8 cellular contexts compared by ENCODE assay signal in the genomic region with DNA sequence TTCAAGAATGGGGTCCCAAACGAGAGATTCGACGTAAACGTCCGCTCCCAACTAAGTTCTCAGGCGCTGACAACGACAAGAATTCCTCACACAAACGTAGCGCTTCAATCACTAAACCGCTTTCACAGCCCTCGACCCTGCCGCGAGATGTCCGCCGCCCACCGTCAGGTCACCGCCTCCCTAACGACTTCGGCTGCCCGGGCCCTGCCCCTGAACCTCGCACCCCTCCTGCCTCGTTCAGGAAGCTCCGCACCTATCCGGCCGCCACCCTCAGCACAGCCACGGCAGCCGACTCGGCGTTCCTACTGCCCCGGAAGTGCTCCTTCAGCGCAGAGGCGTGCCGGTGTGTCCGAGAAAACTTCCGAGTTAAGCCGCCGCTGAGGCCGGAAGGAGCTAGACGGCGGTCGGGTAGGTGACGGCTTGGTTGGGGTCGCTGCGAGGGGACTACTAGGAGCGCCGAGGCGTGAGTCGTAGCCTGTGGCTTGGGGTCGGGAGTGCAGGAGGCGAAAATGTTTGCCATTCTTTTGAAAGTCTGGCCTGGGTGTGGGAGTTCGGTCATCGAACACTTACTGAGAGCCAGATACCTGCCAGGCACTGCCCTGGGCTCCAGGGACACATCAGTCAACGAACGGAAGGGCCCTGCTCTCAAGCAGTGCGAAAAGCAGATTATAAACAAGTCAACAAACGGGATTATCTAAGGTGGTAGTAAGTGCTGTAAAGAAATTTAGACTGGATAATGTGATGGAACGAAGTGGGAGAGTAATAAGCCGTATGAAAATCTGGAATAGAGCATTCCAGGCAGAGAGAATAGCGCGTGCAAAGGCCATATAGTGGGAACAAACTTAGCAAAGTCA. TPM values are rescaled to one million over a fixed set of nuclear protein-coding genes. Genes with fewer than 3 reads are reported as not detected.
A peak's percentile ranks its signal among the peaks of the same experiment; 100 is the strongest.
DNase-seq lines count a peak whose midpoint lies in the region; ATAC-seq, FAIRE-seq and TF ChIP-seq lines count a peak whose summit lies in the region.

A gene (minus strand): TSS at position 307 of the 854 bp plus-strand sequence. CDS start 3,957 bp downstream, outside the sequence.
A gene (plus strand): TSS at position 364 of the 854 bp plus-strand sequence. CDS start 10,756 bp downstream, outside the sequence.

- H3K27ac ChIP-seq in astrocyte (ENCODE audit: low read depth, low read length) (peak within 1 kb of the TSS; percentile 84), rectal smooth muscle tissue (ENCODE audit: low read depth, low read length) (peak within 1 kb of the TSS; percentile 86), vagina (peak within 1 kb of the TSS; percentile 79)

- peak within 1 kb of the TSS; percentile 91 for H3K9ac ChIP-seq in astrocyte (ENCODE audit: low read length)
- H3K9ac ChIP-seq in rectal smooth muscle tissue (ENCODE audit: low read length) = peak within 1 kb of the TSS; percentile 77

- no peaks in the 10 kb centered on the region for H3K9me3 Mint-ChIP-seq in astrocyte (ENCODE audit: unreplicated experiment)

- H3K4me1 ChIP-seq in astrocyte (ENCODE audit: insufficient read depth, low read length) (peaks cover 7% of the 10 kb centered on the region), rectal smooth muscle tissue (ENCODE audit: control insufficient read depth, insufficient read depth, low read length) (peaks cover 5% of the 10 kb centered on the region), vagina (peaks cover 40% of the 10 kb centered on the region)

- TF ChIP-seq POLR2A in vagina (IDR thresholded peaks at IDR 0.05) = peak in 1 of 2 donors; percentile 21

- FAIRE-seq in astrocyte (lab: Jason Lieb, UNC) = no peak

- H3K79me2 ChIP-seq in astrocyte (ENCODE audit: insufficient read depth, low read length) = peaks cover 57% of the 10 kb centered on the region

- H3K4me3 Mint-ChIP-seq in astrocyte (ENCODE audit: unreplicated experiment) = peak within 1 kb of the TSS; percentile 98

- TF ChIP-seq CTCF in astrocyte (IDR thresholded peaks at IDR 0.05; ENCODE audit: insufficient read depth, low read depth, low read length) (no peak), vagina (IDR thresholded peaks at IDR 0.05) (no peak)

- H3K36me3 Mint-ChIP-seq in astrocyte (ENCODE audit: low read depth, unreplicated experiment) = no peaks in the 10 kb centered on the region

- H3K9me3 ChIP-seq in astrocyte (ENCODE audit: insufficient read depth, low read depth, low read length) (no peaks in the 10 kb centered on the region), vagina (no peaks in the 10 kb centered on the region)

- H4K20me1 ChIP-seq in astrocyte (ENCODE audit: insufficient read depth, low read length) = peaks cover 4% of the 10 kb centered on the region

- H3K27me3 Mint-ChIP-seq in astrocyte (ENCODE audit: low read depth, unreplicated experiment) = no peaks in the 10 kb centered on the region

- peak; percentile 94 for ATAC-seq in GM18508 (IDR thresholded peaks at IDR 0.05; ENCODE audit: insufficient read depth, unreplicated experiment)
- ATAC-seq in HG02973 (IDR thresholded peaks at IDR 0.05; ENCODE audit: unreplicated experiment) = peak; percentile 97

- H3K4me1 Mint-ChIP-seq in astrocyte (ENCODE audit: low read depth, unreplicated experiment) = peaks cover 2% of the 10 kb centered on the region

- H3K4me3 ChIP-seq in astrocyte (ENCODE audit: insufficient read depth, low read depth, low read length) (peak within 1 kb of the TSS; percentile 97), rectal smooth muscle tissue (ENCODE audit: low read length) (peak within 1 kb of the TSS; percentile 77), vagina (peak within 1 kb of the TSS; percentile 83)

- H3K36me3 ChIP-seq in astrocyte (ENCODE audit: insufficient read depth, low read length) (no peaks in the 10 kb centered on the region), rectal smooth muscle tissue (ENCODE audit: control insufficient read depth, insufficient read depth, low read length) (no peaks in the 10 kb centered on the region), vagina (no peaks in the 10 kb centered on the region)

- H2AFZ ChIP-seq in astrocyte (ENCODE audit: low read depth, low read length) = peak within 1 kb of the TSS; percentile 90

- H3K27ac Mint-ChIP-seq in astrocyte (ENCODE audit: unreplicated experiment) = peak within 1 kb of the TSS; percentile 93

- intact Hi-C loops in vagina (cut with DNase I) = no loop called here

- peak within 1 kb of the TSS; percentile 97 for H3K4me2 ChIP-seq in astrocyte (ENCODE audit: low read length)

- no peaks in the 10 kb centered on the region for H3K27me3 ChIP-seq in astrocyte (ENCODE audit: insufficient read depth, low read length)
- H3K27me3 ChIP-seq in rectal smooth muscle tissue (ENCODE audit: control insufficient read depth, insufficient read depth, low read length) = no peaks in the 10 kb centered on the region
- no peaks in the 10 kb centered on the region for H3K27me3 ChIP-seq in vagina

- DNase-seq in NCI-H2029 treated with DMSO at 0.1 percent for 48 hours (lab: John Stamatoyannopoulos, UW) = peak; percentile 65
- DNase-seq in T-helper 22 cell (ENCODE audit: low read depth) = peak; percentile 80
- DNase-seq in astrocyte (ENCODE audit: low read depth) = peak; percentile 79
- DNase-seq in hepatic stellate cell (ENCODE audit: low spot score) = peak; percentile 86
- no peak for DNase-seq in vagina (ENCODE audit: extremely low spot score in 2 of 2)

RNA-seq across cellular contexts. Expression of the first gene that starts in this region (rescaled TPM):
- total RNA-seq in astrocyte (29.7 and 31.8 TPM in 2 replicates), vagina (20.4 TPM)

RNA-seq across cellular contexts. Expression of the second gene that starts in this region (rescaled TPM):
- 45.8 and 46.8 TPM in 2 replicates for total RNA-seq in astrocyte
- total RNA-seq in vagina = 38.5 TPM

Comparison
In these comparisons a context has a peak if more than half of its experiments do, and no peak if none do; other contexts are left out.
1. DNase-seq: peak in NCI-H2029 treated with DMSO at 0.1 percent for 48 hours (single experiment), T-helper 22 cell (single experiment), astrocyte (single experiment) and hepatic stellate cell (single experiment); none in vagina (0 of 2).
2. Peak in every context shown above with its lines, with median percentiles within 50 percentile points of each other: H3K27ac ChIP-seq and H3K4me3 ChIP-seq.